In the genomic region with DNA sequence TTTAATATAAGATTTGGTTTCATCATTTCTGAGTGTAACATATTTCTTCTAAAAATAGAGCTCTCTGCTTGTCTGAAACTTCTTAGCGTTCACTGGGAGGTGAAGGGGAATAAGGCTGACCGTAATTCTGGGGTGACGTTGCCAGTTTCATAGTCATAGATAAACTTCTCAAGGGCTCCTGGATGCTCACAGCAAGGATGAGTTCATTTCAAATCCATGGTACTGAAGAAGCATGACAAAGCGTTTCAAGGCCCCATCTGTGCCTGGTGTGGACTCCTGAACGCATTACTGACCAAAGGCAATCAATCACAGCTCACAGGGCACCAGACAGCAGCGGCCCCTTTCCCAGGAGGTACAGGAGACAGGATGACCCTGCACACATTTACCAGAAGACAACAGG, we compare ENCODE assay signal across 1 cellular context.
TF ChIP-seq lines count a peak whose summit lies in the region.

No MANE protein-coding gene starts in this region.

TF ChIP-seq in endothelial cell of umbilical vein, 7 proteins besides CTCF, POLR2A, EP300 and RAD21:
- TF ChIP-seq POLR2AphosphoS5 (IDR thresholded peaks at IDR 0.05; ENCODE audit: insufficient read depth, low read depth, low read length) (no peak), JUN (IDR thresholded peaks at IDR 0.05; ENCODE audit: borderline replicate concordance, insufficient read depth, insufficient read length, low read depth) (no peak), EZH2 (IDR thresholded peaks at IDR 0.05; ENCODE audit: borderline replicate concordance, low read depth, low read length, severe bottlenecking) (no peak), FOS (IDR thresholded peaks at IDR 0.05; ENCODE audit: borderline replicate concordance, insufficient read depth, low read length) (no peak), MYC (IDR thresholded peaks at IDR 0.05; ENCODE audit: low read depth, low read length) (no peak), GATA2 (IDR thresholded peaks at IDR 0.05; ENCODE audit: insufficient read depth, insufficient read length, low read depth, low read length) (no peak)
- TF ChIP-seq, protein P1, sequence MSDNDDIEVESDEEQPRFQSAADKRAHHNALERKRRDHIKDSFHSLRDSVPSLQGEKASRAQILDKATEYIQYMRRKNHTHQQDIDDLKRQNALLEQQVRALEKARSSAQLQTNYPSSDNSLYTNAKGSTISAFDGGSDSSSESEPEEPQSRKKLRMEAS (IDR thresholded peaks at IDR 0.05; ENCODE audit: insufficient read depth, insufficient read length), result no peak
TF ChIP-seq in endothelial cell of umbilical vein: peak in this region for 0.
